ENCODE assay signal across 24 cellular contexts in genomic region chr2:38765149-38765548, GRCh38. TPM values are rescaled to one million over a fixed set of nuclear protein-coding genes. Genes with fewer than 3 reads are reported as not detected.
A peak's percentile ranks its signal among the peaks of the same experiment; 100 is the strongest.
DNase-seq lines count a peak whose midpoint lies in the region; ATAC-seq, FAIRE-seq and TF ChIP-seq lines count a peak whose summit lies in the region.
"Had no signal": no experiment of that assay in that cellular context is flagged by ENCODE, and none has a peak within 500 bp of the region (broad histone marks: within the 10 kb centered on the region; RNA-seq: fewer than 3 reads in every experiment).

No MANE protein-coding gene starts in this region.

- no peak for ATAC-seq in GM21367 (IDR thresholded peaks at IDR 0.05; ENCODE audit: unreplicated experiment)
- ATAC-seq: natural killer cell; stimulated activated naive CD8-positive, alpha-beta T cell treated with anti-CD3 and anti-CD28 coated beads, Interleukin-15, amount 100 ng/mL, for 72 hours had no signal

- H3K27me3 ChIP-seq in brain microvascular endothelial cell (replicated peaks) = no peaks in the 10 kb centered on the region
- H3K27me3 ChIP-seq: BLaER1, hepatocyte, uterus had no signal

- H3K36me3 ChIP-seq in brain microvascular endothelial cell (replicated peaks) = no peaks in the 10 kb centered on the region
- H3K36me3 ChIP-seq: BLaER1, uterus had no signal

- no peak overlapping the region for H3K27ac ChIP-seq in brain microvascular endothelial cell
- H3K27ac ChIP-seq: BLaER1, hepatocyte, KMS-11, uterus had no signal

- H3K4me3 ChIP-seq in brain microvascular endothelial cell (ENCODE audit: low read depth, low read length) = no peak overlapping the region
- H3K4me3 ChIP-seq: BLaER1, hepatocyte, uterus had no signal

- TF ChIP-seq CTCF in brain microvascular endothelial cell (IDR thresholded peaks at IDR 0.05; ENCODE audit: low read depth, low read length, missing control alignments) = no peak
- TF ChIP-seq CTCF in D721Med (IDR thresholded peaks at IDR 0.05; ENCODE audit: insufficient read depth, missing control alignments) = no peak

- DNase-seq in AG20443 (ENCODE audit: low spot score) (peak; percentile 62), M059J (ENCODE audit: low read depth) (peak; percentile 77), brain microvascular endothelial cell (peak; percentile 36), kidney tubule cell (ENCODE audit: low spot score) (peak; percentile 43), GM19238 (ENCODE audit: insufficient read length, low spot score) (no peak), NCI-H345 treated with DMSO at 0.1 percent for 48 hours (lab: John Stamatoyannopoulos, UW; ENCODE audit: unreplicated experiment) (no peak), D721Med (ENCODE audit: insufficient read length, low spot score) (no peak)
- DNase-seq: activated B cell treated with CpG ODN at 0.5 μM for 24 hours; activated naive CD8-positive, alpha-beta T cell treated with anti-CD3 and anti-CD28 coated beads for 36 hours; caudate nucleus; H9; mesenchymal stem cell; natural killer cell; NCI-H1092 treated with DMSO at 0.1 percent for 48 hours; NCI-H524; posterior cingulate gyrus; Right ventricle myocardium superior; stimulated activated naive CD8-positive, alpha-beta T cell treated with anti-CD3 and anti-CD28 coated beads, Interleukin-15, amount 100 ng/mL, for 72 hours; T-helper 2 cell; uterus had no signal

- no peak for FAIRE-seq in D721Med (lab: Jason Lieb, UNC)

- in situ Hi-C loops in brain microvascular endothelial cell (cut with HindIII; ENCODE audit: low pct_ligation_motif_present, low sequenced_read_pairs) = no loop called here

RNA-seq across cellular contexts. Expression of gene GEMIN6, which starts 12.9 kb away (rescaled TPM):
- 20.5 and 20.7 TPM in 2 replicates for total RNA-seq in M059J (2014; rRNA removed; shearing (Covaris generic))

RNA-seq across cellular contexts. Expression of gene SRSF7, which starts 14.0 kb away (rescaled TPM):
- total RNA-seq in M059J (2014; rRNA removed; shearing (Covaris generic)) = 158 and 243 TPM in 2 replicates

Comparison
In these comparisons a context has a peak if more than half of its experiments do, and no peak if none do; other contexts are left out.
1. DNase-seq: peak in AG20443 (single experiment), M059J (single experiment), brain microvascular endothelial cell (single experiment) and kidney tubule cell (single experiment); none in GM19238 (single experiment), NCI-H345 treated with DMSO at 0.1 percent for 48 hours (single experiment) and D721Med (single experiment).